In the genomic region with DNA sequence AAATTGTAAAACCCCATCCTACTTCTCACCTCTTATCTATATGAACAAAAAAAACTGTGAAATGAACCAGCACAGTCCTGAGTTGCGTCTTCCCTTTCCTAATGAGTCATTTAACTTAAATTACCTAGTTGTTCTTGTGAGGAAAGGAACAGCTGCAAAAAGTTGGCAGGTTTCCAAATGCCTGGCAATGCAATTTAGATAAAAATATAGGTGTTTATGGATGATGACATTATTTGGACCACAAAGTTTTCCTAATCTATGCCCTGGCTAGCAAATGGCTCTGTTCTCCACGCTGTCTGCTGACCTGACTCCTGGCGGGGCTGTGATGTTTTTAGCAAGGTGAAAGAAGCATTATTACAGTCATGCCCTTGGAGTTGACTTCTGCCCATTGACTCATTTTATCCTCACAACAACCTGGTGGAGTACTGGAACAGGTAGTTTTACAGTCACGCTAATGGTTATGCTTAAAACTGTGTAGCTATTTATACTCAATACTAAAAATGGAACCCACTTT, we compare ENCODE assay signal across 9 cellular contexts. TPM values are rescaled to one million over a fixed set of nuclear protein-coding genes. Genes with fewer than 3 reads are reported as not detected.
DNase-seq lines count a peak whose midpoint lies in the region; ATAC-seq, FAIRE-seq and TF ChIP-seq lines count a peak whose summit lies in the region.
"Had no signal": no experiment of that assay in that cellular context is flagged by ENCODE, and none has a peak within 500 bp of the region (broad histone marks: within the 10 kb centered on the region; RNA-seq: fewer than 3 reads in every experiment).

No MANE protein-coding gene starts in this region.

- peak overlapping the region; percentile 44 for H3K4me2 ChIP-seq in keratinocyte (ENCODE audit: control insufficient read depth, extremely low read depth, insufficient read depth, low read depth, low read length)

- no peaks in the 10 kb centered on the region for H3K79me2 ChIP-seq in keratinocyte (ENCODE audit: control insufficient read depth, insufficient read depth, low read length)

- H3K9ac ChIP-seq in keratinocyte (ENCODE audit: control insufficient read depth, extremely low read depth, insufficient read depth, low read length) = no peak overlapping the region

- CTCF ChIA-PET in MCF 10A (lab: Yijun Ruan, JAX) = interaction anchor here (0.6 to 0.8 kb wide), 3 partner anchors 55 to 416 kb away, joined by 4 read pairs; no protein-coding TSS in a partner anchor

- FAIRE-seq in keratinocyte (lab: Jason Lieb, UNC) = peak; percentile 86

- TF ChIP-seq CTCF in MCF 10A (IDR thresholded peaks at IDR 0.05; ENCODE audit: unreplicated experiment) (no peak), breast epithelium (IDR thresholded peaks at IDR 0.05) (no peak), keratinocyte (optimal IDR thresholded peaks at IDR 0.05 in 1 of 3, IDR thresholded peaks at IDR 0.05 in 1 of 3, conservative IDR thresholded peaks at IDR 0.05 in 1 of 3; ENCODE audit: extremely low read depth in 1 of 3, insufficient read depth in 2 of 3, low read length in 3 of 3) (peak in 1 of 3 experiments; percentile 10), brain microvascular endothelial cell (IDR thresholded peaks at IDR 0.05; ENCODE audit: low read depth, low read length, missing control alignments) (no peak)

- no peak overlapping the region for H2AFZ ChIP-seq in keratinocyte (ENCODE audit: control insufficient read depth, low read length)

- H3K9me1 ChIP-seq in keratinocyte (ENCODE audit: control insufficient read depth, extremely low read depth, insufficient read depth, low read length) = no peaks in the 10 kb centered on the region

- intact Hi-C loops in MCF 10A (cut with micrococcal nuclease) = no loop called here
- intact Hi-C loops in breast epithelium (cut with DNase I; ENCODE audit: low total_unique reads) = no loop called here

- in situ Hi-C loops in brain microvascular endothelial cell (cut with HindIII; ENCODE audit: low pct_ligation_motif_present, low sequenced_read_pairs) = no loop called here

- peaks cover 27% of the 10 kb centered on the region for H3K4me1 Mint-ChIP-seq in MCF 10A (ENCODE audit: insufficient read depth, unreplicated experiment)

- H3K27ac ChIP-seq in breast epithelium = no peak overlapping the region
- H3K27ac ChIP-seq in keratinocyte (ENCODE audit: control insufficient read depth, insufficient read depth, low read length) = peak overlapping the region; percentile 9
- H3K27ac ChIP-seq in brain microvascular endothelial cell = no peak overlapping the region

- POLR2A ChIA-PET in MCF 10A (lab: Yijun Ruan, JAX) = interaction anchor here (0.6 to 1.5 kb wide), 8 partner anchors 11 to 94 kb away, joined by 3 to 6 read pairs (median 3); no protein-coding TSS in a partner anchor

- H3K27me3 ChIP-seq in breast epithelium (no peaks in the 10 kb centered on the region), keratinocyte (ENCODE audit: control insufficient read depth, extremely low read depth, insufficient read depth, low read length) (no peaks in the 10 kb centered on the region), brain microvascular endothelial cell (replicated peaks) (no peaks in the 10 kb centered on the region)

- no peak overlapping the region for H3K4me3 ChIP-seq in breast epithelium
- no peak overlapping the region for H3K4me3 ChIP-seq in keratinocyte (ENCODE audit: control insufficient read depth in 2 of 3, extremely low read depth in 1 of 3, insufficient read depth in 2 of 3, low read depth in 1 of 3, low read length in 3 of 3)
- H3K4me3 ChIP-seq in brain microvascular endothelial cell (ENCODE audit: low read depth, low read length) = no peak overlapping the region

- BruUV-seq in MCF 10A (replicated peaks; lab: Mats Ljungman, UMichigan) = no TSS peak

- DNase-seq in MCF 10A (ENCODE audit: unreplicated experiment) (peak; percentile 77), breast epithelium (ENCODE audit: low spot score in 2 of 2) (no peak), NCI-H2171 treated with DMSO at 0.1 percent for 48 hours (lab: John Stamatoyannopoulos, UW) (peak; percentile 63), keratinocyte (ENCODE audit: low read depth, low spot score) (peak; percentile 35), HuH-7 (ENCODE audit: low spot score) (no peak), amniotic stem cell (lab: John Stamatoyannopoulos, UW) (no peak), brain microvascular endothelial cell (no peak)

- H3K4me3 Mint-ChIP-seq in MCF 10A (ENCODE audit: unreplicated experiment) = no peak overlapping the region

- TF ChIP-seq POLR2A in breast epithelium (IDR thresholded peaks at IDR 0.05) = no peak

- H3K36me3 Mint-ChIP-seq in MCF 10A (ENCODE audit: insufficient read depth, unreplicated experiment) = no peaks in the 10 kb centered on the region

- no peaks in the 10 kb centered on the region for H3K9me3 Mint-ChIP-seq in MCF 10A (ENCODE audit: unreplicated experiment)
- H3K9me3 Mint-ChIP-seq: naive thymus-derived CD4-positive, alpha-beta T cell had no signal

- peak overlapping the region; percentile 74 for H3K27ac Mint-ChIP-seq in MCF 10A (ENCODE audit: low read depth, unreplicated experiment)

- peak; percentile 77 for ATAC-seq in HG02798 (IDR thresholded peaks at IDR 0.05; ENCODE audit: poor library complexity, unreplicated experiment)
- ATAC-seq: naive thymus-derived CD4-positive, alpha-beta T cell had no signal

- no peaks in the 10 kb centered on the region for H3K4me1 ChIP-seq in breast epithelium
- peaks cover 33% of the 10 kb centered on the region for H3K4me1 ChIP-seq in keratinocyte (ENCODE audit: control insufficient read depth, extremely low read depth, insufficient read depth, low read length)

- H4K20me1 ChIP-seq in keratinocyte (ENCODE audit: control insufficient read depth, extremely low read depth, insufficient read depth, low read length) = no peaks in the 10 kb centered on the region

- no peaks in the 10 kb centered on the region for H3K9me3 ChIP-seq in breast epithelium
- H3K9me3 ChIP-seq in keratinocyte (ENCODE audit: control insufficient read depth, low read depth, low read length) = no peaks in the 10 kb centered on the region

- no peaks in the 10 kb centered on the region for H3K27me3 Mint-ChIP-seq in MCF 10A (ENCODE audit: insufficient read depth, unreplicated experiment)

- H3K36me3 ChIP-seq in breast epithelium (no peaks in the 10 kb centered on the region), keratinocyte (ENCODE audit: control insufficient read depth in 2 of 2, extremely low read depth in 1 of 2, insufficient read depth in 2 of 2, low read length in 2 of 2) (no peaks in the 10 kb centered on the region), brain microvascular endothelial cell (replicated peaks) (no peaks in the 10 kb centered on the region)

- dilution Hi-C loops in keratinocyte (cut with MboI; ENCODE audit: extremely low pct_ligation_motif_present, low sequenced_read_pairs) = no loop called here

RNA-seq across cellular contexts. Expression of a gene that starts 29.8 kb away (rescaled TPM):
- total RNA-seq in MCF 10A (2022) (28.6 and 34.0 TPM in 2 replicates), breast epithelium (10 to 100 TPM; 68.5 to 88.8 (median 76.0) TPM)
- 4.1 to 15.6 TPM (median 9.3 TPM) in 3 replicates for polyA plus RNA-seq in keratinocyte
- polyA plus RNA-seq in keratinocyte (2011; ENCODE audit: low read depth) = 3.1 TPM
- 5.5 and 7.2 TPM in 2 replicates for polyA plus RNA-seq in keratinocyte (2011; cell fraction: cytosol; rRNA removed)
- polyA plus RNA-seq in keratinocyte (2011; cell fraction: nucleus; rRNA removed) = 7.1 and 7.7 TPM in 2 replicates
- polyA plus RNA-seq in keratinocyte (2012; ENCODE audit: low replicate concordance) = 6.1 and 10.4 TPM in 2 replicates
- polyA minus RNA-seq in keratinocyte = 9.1 to 23.6 TPM (median 22.2 TPM) in 3 replicates
- polyA minus RNA-seq in keratinocyte (2011; cell fraction: cytosol; rRNA and poly(A)+ RNA removed) = 22.6 TPM
- polyA minus RNA-seq in keratinocyte (2011; cell fraction: nucleus; rRNA and poly(A)+ RNA removed) = 10.1 and 16.2 TPM in 2 replicates

Comparison
In these comparisons a context has a peak if more than half of its experiments do, and no peak if none do; other contexts are left out.
1. DNase-seq: peak in MCF 10A (single experiment), NCI-H2171 treated with DMSO at 0.1 percent for 48 hours (single experiment) and keratinocyte (single experiment); none in breast epithelium (0 of 2), HuH-7 (single experiment), amniotic stem cell (single experiment) and brain microvascular endothelial cell (single experiment).